Comparison of ENCODE assay signal across 16 cellular contexts in genomic region chr2:170530803-170531564, GRCh38.
DNase-seq lines count a peak whose midpoint lies in the region; ATAC-seq and TF ChIP-seq lines count a peak whose summit lies in the region.
"Had no signal": no experiment of that assay in that cellular context is flagged by ENCODE, and none has a peak within 500 bp of the region (broad histone marks: within the 10 kb centered on the region; RNA-seq: fewer than 3 reads in every experiment).

No MANE protein-coding gene starts in this region.

- H3K27ac Mint-ChIP-seq in mesothelial cell of epicardium (peak overlapping the region; percentile 17), natural killer cell (no peak overlapping the region)
- H3K27ac Mint-ChIP-seq: activated B cell treated with CpG ODN at 0.5 μM for 24 hours; activated T-helper 1 cell treated with anti-CD3 and anti-CD28 coated beads, Interleukin-12 subunit alpha, Interleukin-12 subunit beta, Interleukin-2, Interleukin-4 antibody, amounts not matched to agents 30 ng/mL and 10 ng/mL and 1 ng/mL, durations not matched to agents 14 hours and 24 hours and 36 hours; stimulated activated naive CD8-positive, alpha-beta T cell treated with anti-CD3 and anti-CD28 coated beads, Interleukin-15, amount 100 ng/mL, for 72 hours had no signal

- H3K9me3 Mint-ChIP-seq in mesothelial cell of epicardium (no peaks in the 10 kb centered on the region), natural killer cell (no peaks in the 10 kb centered on the region)
- H3K9me3 Mint-ChIP-seq: activated B cell treated with CpG ODN at 0.5 μM for 24 hours; activated T-helper 1 cell treated with anti-CD3 and anti-CD28 coated beads, Interleukin-12 subunit alpha, Interleukin-12 subunit beta, Interleukin-2, Interleukin-4 antibody, amounts not matched to agents 30 ng/mL and 10 ng/mL and 1 ng/mL, durations not matched to agents 14 hours and 24 hours and 36 hours; central memory CD8-positive, alpha-beta T cell; stimulated activated naive CD8-positive, alpha-beta T cell treated with anti-CD3 and anti-CD28 coated beads, Interleukin-15, amount 100 ng/mL, for 72 hours had no signal

- peaks cover 21% of the 10 kb centered on the region for H3K4me1 Mint-ChIP-seq in mesothelial cell of epicardium
- no peaks in the 10 kb centered on the region for H3K4me1 Mint-ChIP-seq in natural killer cell
- H3K4me1 Mint-ChIP-seq: activated B cell treated with CpG ODN at 0.5 μM for 24 hours; central memory CD8-positive, alpha-beta T cell had no signal

- peak overlapping the region in 9 of 12 donors; percentile 25 to 71 (median 57) for H3K27ac ChIP-seq in heart left ventricle
- H3K27ac ChIP-seq in right cardiac atrium (ENCODE audit: low read length): no peak overlapping the region
- peak overlapping the region; percentile 26 for H3K27ac ChIP-seq in SJCRH30
- no peak overlapping the region for H3K27ac ChIP-seq in upper lobe of right lung

- H3K27me3 Mint-ChIP-seq in mesothelial cell of epicardium (ENCODE audit: low read depth): no peaks in the 10 kb centered on the region
- peaks cover 15 to 37% of the 10 kb centered on the region in 2 donors for H3K27me3 Mint-ChIP-seq in natural killer cell (ENCODE audit: low read depth in 2 of 2)

- WGBS in heart left ventricle, 4 donors: 19 to 51% (median 46%) methylated on average over 2 of the region's 2 CpGs
- 22% methylated on average over 2 of the region's 2 CpGs for WGBS in right cardiac atrium

- H3K4me1 ChIP-seq in heart left ventricle (peaks cover 0 to 23% (median 16%) of the 10 kb centered on the region in 12 donors), right cardiac atrium (ENCODE audit: control insufficient read depth, insufficient read depth, low read length) (peaks cover 4% of the 10 kb centered on the region), SJCRH30 (peaks cover 11% of the 10 kb centered on the region), upper lobe of right lung (peaks cover 15% of the 10 kb centered on the region)

- intact Hi-C loops in heart left ventricle (cut with DNase I) (no loop called here), right cardiac atrium (cut with DNase I) (no loop called here), upper lobe of right lung (cut with DNase I) (no loop called here), natural killer cell (cut with micrococcal nuclease) (no loop called here)

- no peaks in the 10 kb centered on the region for H3K27me3 ChIP-seq in heart left ventricle
- H3K27me3 ChIP-seq in right cardiac atrium (ENCODE audit: control insufficient read depth, insufficient read depth): no peaks in the 10 kb centered on the region
- H3K27me3 ChIP-seq in SJCRH30: no peaks in the 10 kb centered on the region
- no peaks in the 10 kb centered on the region for H3K27me3 ChIP-seq in upper lobe of right lung
- no peaks in the 10 kb centered on the region for H3K27me3 ChIP-seq in MG63

- no peaks in the 10 kb centered on the region for H3K9me3 ChIP-seq in heart left ventricle
- H3K9me3 ChIP-seq in right cardiac atrium (ENCODE audit: control insufficient read depth, low read length): no peaks in the 10 kb centered on the region
- no peaks in the 10 kb centered on the region for H3K9me3 ChIP-seq in SJCRH30 (replicated peaks)
- H3K9me3 ChIP-seq in upper lobe of right lung: no peaks in the 10 kb centered on the region
- no peaks in the 10 kb centered on the region; the same call in 1 of the 2 replicates for H3K9me3 ChIP-seq in MG63

- no peak for ATAC-seq in heart left ventricle
- ATAC-seq in right cardiac atrium: no peak
- peak; percentile 50 for ATAC-seq in upper lobe of right lung
- no peak for ATAC-seq in natural killer cell
- ATAC-seq: stimulated activated naive CD8-positive, alpha-beta T cell treated with anti-CD3 and anti-CD28 coated beads, Interleukin-15, amount 100 ng/mL, for 72 hours had no signal

- H3K36me3 ChIP-seq in heart left ventricle (no peaks in the 10 kb centered on the region), SJCRH30 (no peaks in the 10 kb centered on the region), upper lobe of right lung (no peaks in the 10 kb centered on the region), MG63 (no peaks in the 10 kb centered on the region)

- DNase-seq in heart left ventricle (no peak), right cardiac atrium (no peak), SJCRH30 (no peak), mesothelial cell of epicardium (ENCODE audit: low spot score in 2 of 2, unreplicated experiment in 2 of 2) (no peak), upper lobe of right lung (no peak), natural killer cell (no peak), MG63 (no peak), ecto neural progenitor cell (ENCODE audit: low spot score) (no peak)
- DNase-seq: activated B cell treated with CpG ODN at 0.5 μM for 24 hours; activated CD8-positive, alpha-beta memory T cell treated with anti-CD3 and anti-CD28 coated beads for 24 hours; effector memory CD4-positive, alpha-beta T cell; GF-D8; stimulated activated naive CD8-positive, alpha-beta T cell treated with anti-CD3 and anti-CD28 coated beads, Interleukin-15, amount 100 ng/mL, for 72 hours; T-helper 2 cell had no signal

- H3K36me3 Mint-ChIP-seq in mesothelial cell of epicardium (peaks cover 2% of the 10 kb centered on the region), natural killer cell (no peaks in the 10 kb centered on the region)

- H3K4me3 Mint-ChIP-seq in mesothelial cell of epicardium (no peak overlapping the region), natural killer cell (no peak overlapping the region)
- H3K4me3 Mint-ChIP-seq: activated B cell treated with CpG ODN at 0.5 μM for 24 hours; activated T-helper 1 cell treated with anti-CD3 and anti-CD28 coated beads, Interleukin-12 subunit alpha, Interleukin-12 subunit beta, Interleukin-2, Interleukin-4 antibody, amounts not matched to agents 30 ng/mL and 10 ng/mL and 1 ng/mL, durations not matched to agents 14 hours and 24 hours and 36 hours; central memory CD8-positive, alpha-beta T cell; stimulated activated naive CD8-positive, alpha-beta T cell treated with anti-CD3 and anti-CD28 coated beads, Interleukin-15, amount 100 ng/mL, for 72 hours had no signal

- H3K4me3 ChIP-seq in heart left ventricle (peak overlapping the region in 2 of 12 donors; percentile 26 to 32), right cardiac atrium (ENCODE audit: low read length) (no peak overlapping the region), SJCRH30 (no peak overlapping the region; the same call in 1 of the 2 replicates), upper lobe of right lung (no peak overlapping the region), MG63 (no peak overlapping the region)

- TF ChIP-seq CTCF in heart left ventricle (IDR thresholded peaks at IDR 0.05) (no peak), mesothelial cell of epicardium (IDR thresholded peaks at IDR 0.05; ENCODE audit: unreplicated experiment) (no peak), upper lobe of right lung (IDR thresholded peaks at IDR 0.05) (no peak), natural killer cell (IDR thresholded peaks at IDR 0.05) (no peak)

- TF ChIP-seq POLR2A in heart left ventricle (IDR thresholded peaks at IDR 0.05): no peak

Comparison
In these comparisons a context has a peak if more than half of its experiments do, and no peak if none do; other contexts are left out.
1. H3K27ac ChIP-seq: peak in heart left ventricle (9 of 12) and SJCRH30 (single experiment); none in right cardiac atrium (single experiment) and upper lobe of right lung (single experiment).